ENCODE assay signal across 11 cellular contexts in the genomic region with DNA sequence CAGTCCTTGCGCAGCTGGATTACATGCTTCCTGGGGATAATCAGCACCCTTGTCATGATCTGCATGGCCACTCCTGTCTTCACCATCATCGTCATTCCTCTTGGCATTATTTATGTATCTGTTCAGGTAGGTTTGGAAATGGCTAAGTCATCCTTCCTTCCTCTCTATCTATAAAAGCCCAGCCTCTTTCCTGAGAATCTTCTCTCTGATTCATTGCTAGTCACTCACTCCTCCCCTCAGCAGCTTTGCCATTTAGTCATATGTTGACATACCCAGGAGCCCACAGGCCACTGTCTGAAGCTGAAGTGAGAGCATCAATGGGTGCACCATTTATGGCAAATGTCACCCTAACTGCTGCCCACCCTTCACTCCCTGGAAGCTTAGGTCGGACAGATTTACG. TPM values are rescaled to one million over a fixed set of nuclear protein-coding genes. Genes with fewer than 3 reads are reported as not detected.
DNase-seq lines count a peak whose midpoint lies in the region; ATAC-seq, FAIRE-seq and TF ChIP-seq lines count a peak whose summit lies in the region.
"Had no signal": no experiment of that assay in that cellular context is flagged by ENCODE, and none has a peak within 500 bp of the region (broad histone marks: within the 10 kb centered on the region; RNA-seq: fewer than 3 reads in every experiment).

No MANE protein-coding gene starts in this region.

- peak; percentile 70 to 74 for ATAC-seq in activated CD4-positive, CD25-positive, alpha-beta regulatory T cell treated with anti-CD3 and anti-CD28 coated beads, Interleukin-2, amount 50 U/mL, for 24 hours
- ATAC-seq in HepG2, result peak; percentile 42
- ATAC-seq in HG02571 (IDR thresholded peaks at IDR 0.05; ENCODE audit: unreplicated experiment), result no peak

- WGBS in HepG2 (ENCODE audit: low lambda C conversion rate), result 96% methylated on average over 4 of the region's 4 CpGs

- peaks cover 49 to 73% of the 10 kb centered on the region in 2 experiments for H3K36me3 ChIP-seq in HepG2 (replicated peaks in 1 of 2; ENCODE audit: control insufficient read depth in 1 of 2, insufficient read depth in 2 of 2, low read length in 2 of 2)
- H3K36me3 ChIP-seq: adrenal gland had no signal

- no peak for TF ChIP-seq EP300 in HepG2 (IDR thresholded peaks at IDR 0.05; ENCODE audit: low read depth in 2 of 2, low read length in 2 of 2)
- no peak for TF ChIP-seq EP300 in HepG2 (CRISPR knock-in tag; IDR thresholded peaks at IDR 0.05; ENCODE audit: borderline replicate concordance)

- no peak for TF ChIP-seq RAD21 in HepG2 (CRISPR knock-in tag; IDR thresholded peaks at IDR 0.05)

- no peak overlapping the region for H3K9ac ChIP-seq in HepG2 (ENCODE audit: insufficient read depth, low read depth, low read length)

- BruUV-seq in HepG2 (replicated peaks; lab: Mats Ljungman, UMichigan), result no TSS peak

- H4K20me1 ChIP-seq in HepG2 (ENCODE audit: insufficient read depth, low read length), result no peaks in the 10 kb centered on the region; the same call in 1 of the 2 replicates

- POLR2A ChIA-PET in HepG2 (lab: Yijun Ruan, JAX), result no interaction called here

- CTCF ChIA-PET in HepG2 (lab: Yijun Ruan, JAX; ENCODE audit: low intra/inter-chr PET ratio, low total read pairs), result no interaction called here

- no peak for TF ChIP-seq CTCF in HepG2 (CRISPR knock-in tag; IDR thresholded peaks at IDR 0.05)

- in situ Hi-C loops in HepG2 (cut with HindIII; ENCODE audit: extremely low pct_ligation_motif_present, low pct_unique_long_range_greater_than_20kb), result no loop called here

- H3K27ac ChIP-seq in HepG2 (ENCODE audit: extremely low read length, insufficient read depth, low read length), result no peak overlapping the region
- H3K27ac ChIP-seq: adrenal gland had no signal

- no peak for DNase-seq in activated CD4-positive, CD25-positive, alpha-beta regulatory T cell (lab: John Stamatoyannopoulos, UW)
- DNase-seq in HS-5 (ENCODE audit: low read depth) (peak; percentile 79), astrocyte of the hippocampus (ENCODE audit: low read depth, low spot score) (peak; percentile 28), HepG2 (ENCODE audit: low spot score) (peak; percentile 23), HUDEP-2 (lab: John Stamatoyannopoulos, UW; ENCODE audit: unreplicated experiment in 76 of 76) (no peak), SIG-M5 (lab: John Stamatoyannopoulos, UW) (no peak)
- DNase-seq: adrenal gland; NCI-H2081 treated with DMSO at 0.1 percent for 48 hours; stimulated activated CD4-positive, alpha-beta T cell treated with anti-CD3 and anti-CD28 coated beads, Interleukin-12 subunit alpha, Interleukin-12 subunit beta, amount 100 ng/mL, for 4 hours had no signal

- H3K4me2 ChIP-seq in HepG2 (ENCODE audit: low read depth, low read length), result no peak overlapping the region

- intact Hi-C loops in HepG2 (cut with micrococcal nuclease; ENCODE audit: unreplicated experiment), result no loop called here

- no peaks in the 10 kb centered on the region for H3K9me3 ChIP-seq in HepG2 (ENCODE audit: low read length)
- H3K9me3 ChIP-seq: adrenal gland had no signal

- H3K27me3 ChIP-seq in HepG2 (ENCODE audit: control insufficient read depth in 1 of 2, insufficient read depth in 2 of 2, low read length in 2 of 2), result no peaks in the 10 kb centered on the region
- H3K27me3 ChIP-seq: adrenal gland had no signal

- no peak overlapping the region for H2AFZ ChIP-seq in HepG2 (ENCODE audit: low read length)

- H3K4me1 ChIP-seq in HepG2 (ENCODE audit: insufficient read depth, low read length), result peaks cover 25% of the 10 kb centered on the region
- H3K4me1 ChIP-seq: adrenal gland had no signal

- no peaks in the 10 kb centered on the region for H3K79me2 ChIP-seq in HepG2 (ENCODE audit: insufficient read depth, low read length)

- no peak for FAIRE-seq in HepG2 (lab: Jason Lieb, UNC)

- TF ChIP-seq POLR2A in HepG2 (IDR thresholded peaks at IDR 0.05; ENCODE audit: insufficient read depth in 1 of 2, low read depth in 2 of 2, low read length in 2 of 2), result no peak

- H3K4me3 ChIP-seq in HepG2 (replicated peaks in 1 of 3; ENCODE audit: insufficient read depth in 1 of 3, low read depth in 2 of 3, low read length in 3 of 3), result no peak overlapping the region
- H3K4me3 ChIP-seq: adrenal gland had no signal

TF ChIP-seq in HepG2, 621 proteins besides CTCF, POLR2A, EP300 and RAD21:
- TF ChIP-seq FOXA3 (CRISPR knock-in tag; IDR thresholded peaks at IDR 0.05), result no peak
- no peak for TF ChIP-seq ZNF160 (CRISPR knock-in tag; IDR thresholded peaks at IDR 0.05)
- TF ChIP-seq FOSL2 (CRISPR knock-in tag; IDR thresholded peaks at IDR 0.05), result 0 out of 2 replicates have a peak, but pooled peaks have one; percentile 23
- no peak for TF ChIP-seq MATR3 (CRISPR knock-in tag; IDR thresholded peaks at IDR 0.05)
- TF ChIP-seq KLF9 (CRISPR knock-in tag; IDR thresholded peaks at IDR 0.05; ENCODE audit: low read depth), result no peak
- TF ChIP-seq BHLHE40 (IDR thresholded peaks at IDR 0.05; ENCODE audit: low read length), result no peak
- peak; percentile 37 for TF ChIP-seq AGO2 (optimal IDR thresholded peaks at IDR 0.05; ENCODE audit: low read depth, low read length)
- TF ChIP-seq ZNF724P (CRISPR knock-in tag; IDR thresholded peaks at IDR 0.05; ENCODE audit: borderline replicate concordance), result no peak
- TF ChIP-seq, protein P1, sequence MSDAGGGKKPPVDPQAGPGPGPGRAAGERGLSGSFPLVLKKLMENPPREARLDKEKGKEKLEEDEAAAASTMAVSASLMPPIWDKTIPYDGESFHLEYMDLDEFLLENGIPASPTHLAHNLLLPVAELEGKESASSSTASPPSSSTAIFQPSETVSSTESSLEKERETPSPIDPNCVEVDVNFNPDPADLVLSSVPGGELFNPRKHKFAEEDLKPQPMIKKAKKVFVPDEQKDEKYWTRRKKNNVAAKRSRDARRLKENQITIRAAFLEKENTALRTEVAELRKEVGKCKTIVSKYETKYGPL (CRISPR knock-in tag; IDR thresholded peaks at IDR 0.05), result no peak
- no peak for TF ChIP-seq SP5 (CRISPR knock-in tag; IDR thresholded peaks at IDR 0.05; ENCODE audit: borderline replicate concordance, low read depth)
- peak; percentile 17 for TF ChIP-seq RBM22 (optimal IDR thresholded peaks at IDR 0.05; ENCODE audit: low read length)

RNA-seq across cellular contexts. Expression of a gene that starts 52.0 kb away (rescaled TPM):
- total RNA-seq in HepG2 (2016; rRNA removed; fragmentation: Illumina TruSeq; extraction: Trizol), result 69.6 and 181 TPM in 2 replicates
- total RNA-seq in HepG2 (2016; cell fraction: cytosol; rRNA removed; fragmentation: Illumina TruSeq; extraction: Trizol; ENCODE audit: low read depth), result 31.3 and 40.8 TPM in 2 replicates
- 67.7 and 182 TPM in 2 replicates for total RNA-seq in HepG2 (2016; cell fraction: insoluble cytoplasmic fraction; rRNA removed; fragmentation: Illumina TruSeq; extraction: Trizol)
- total RNA-seq in HepG2 (2016; cell fraction: membrane; rRNA removed; fragmentation: Illumina TruSeq; extraction: Trizol), result 50.0 and 56.1 TPM in 2 replicates
- 355 and 375 TPM in 2 replicates for total RNA-seq in HepG2 (2016; cell fraction: nucleus; rRNA removed; fragmentation: Illumina TruSeq; extraction: Trizol)
- 494 and 497 TPM in 2 replicates for polyA plus RNA-seq in HepG2 (2011; rRNA removed)
- polyA plus RNA-seq in HepG2 (2011; cell fraction: cytosol; rRNA removed), result 143 and 146 TPM in 2 replicates
- polyA plus RNA-seq in HepG2 (2011; cell fraction: nucleus; rRNA removed), result 1,936 and 2,090 TPM in 2 replicates
- polyA plus RNA-seq in HepG2 (2012), result 190 and 211 TPM in 2 replicates
- 15.4 and 16.6 TPM in 2 replicates for polyA plus RNA-seq in HepG2 (2016; cell fraction: cytosol; fragmentation: Illumina TruSeq; extraction: Trizol; ENCODE audit: low read depth)
- 60.6 and 62.7 TPM in 2 replicates for polyA plus RNA-seq in HepG2 (2016; cell fraction: insoluble cytoplasmic fraction; fragmentation: Illumina TruSeq; extraction: Trizol; ENCODE audit: low read depth)
- 30.7 and 37.6 TPM in 2 replicates for polyA plus RNA-seq in HepG2 (2016; cell fraction: membrane; fragmentation: Illumina TruSeq; extraction: Trizol; ENCODE audit: low read depth)
- 729 and 777 TPM in 2 replicates for polyA plus RNA-seq in HepG2 (2016; cell fraction: nucleus; fragmentation: Illumina TruSeq; extraction: Trizol; ENCODE audit: insufficient read depth, low read depth)
- polyA minus RNA-seq in HepG2 (2011; rRNA and poly(A)+ RNA removed; ENCODE audit: low replicate concordance), result 436 and 561 TPM in 2 replicates
- 86.9 and 93.4 TPM in 2 replicates for polyA minus RNA-seq in HepG2 (2011; cell fraction: cytosol; rRNA and poly(A)+ RNA removed)
- 718 and 929 TPM in 2 replicates for polyA minus RNA-seq in HepG2 (2011; cell fraction: nucleus; rRNA and poly(A)+ RNA removed)

Comparison
In these comparisons a context has a peak if more than half of its experiments do, and no peak if none do; other contexts are left out.
1. DNase-seq: peak in HS-5 (single experiment), astrocyte of the hippocampus (single experiment) and HepG2 (single experiment); none in activated CD4-positive, CD25-positive, alpha-beta regulatory T cell (0 of 4), HUDEP-2 (0 of 76) and SIG-M5 (single experiment).